1 cellular context compared by ENCODE assay signal in the genomic region with DNA sequence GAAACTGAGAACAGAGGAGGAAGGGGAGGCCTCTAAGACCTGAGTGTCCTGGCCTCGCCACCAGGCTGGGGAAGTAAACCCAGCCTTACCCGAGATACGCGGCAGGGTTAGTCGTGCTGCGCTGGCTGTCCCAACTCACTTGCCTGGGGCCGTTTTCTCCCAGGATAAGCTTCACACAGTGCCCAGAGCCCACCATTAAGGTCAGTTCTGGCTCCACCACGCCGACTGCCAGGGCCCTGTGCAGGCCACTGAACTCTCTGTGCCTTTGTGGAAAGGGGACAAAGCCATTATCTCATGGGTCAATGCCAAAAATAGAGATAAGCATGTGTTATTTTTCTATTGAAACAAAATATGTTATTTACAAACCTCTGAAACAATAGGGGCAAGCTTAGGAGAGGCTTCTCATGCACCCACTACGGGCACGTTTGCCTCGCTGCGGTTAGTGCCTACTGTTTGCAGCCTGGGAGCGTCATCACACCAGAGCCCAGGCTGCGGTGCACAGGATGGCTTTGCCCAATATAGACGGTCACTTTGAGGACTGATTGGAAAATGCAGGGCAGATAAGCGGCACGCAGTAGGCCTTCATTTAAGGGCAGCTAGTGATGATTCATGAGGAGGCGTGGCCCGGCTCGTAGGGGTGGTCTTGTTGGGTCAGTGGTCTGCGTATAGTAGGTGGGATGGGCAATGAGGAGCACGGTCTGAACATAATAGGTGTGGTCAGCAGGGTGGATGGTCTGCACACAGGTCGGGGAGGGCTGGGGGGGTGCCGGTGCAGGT.
TF ChIP-seq lines count a peak whose summit lies in the region.

No MANE protein-coding gene starts in this region.

TF ChIP-seq in IMR-90, 13 proteins besides CTCF, POLR2A, EP300 and RAD21 (continued from another document):
- TF ChIP-seq, protein P1, sequence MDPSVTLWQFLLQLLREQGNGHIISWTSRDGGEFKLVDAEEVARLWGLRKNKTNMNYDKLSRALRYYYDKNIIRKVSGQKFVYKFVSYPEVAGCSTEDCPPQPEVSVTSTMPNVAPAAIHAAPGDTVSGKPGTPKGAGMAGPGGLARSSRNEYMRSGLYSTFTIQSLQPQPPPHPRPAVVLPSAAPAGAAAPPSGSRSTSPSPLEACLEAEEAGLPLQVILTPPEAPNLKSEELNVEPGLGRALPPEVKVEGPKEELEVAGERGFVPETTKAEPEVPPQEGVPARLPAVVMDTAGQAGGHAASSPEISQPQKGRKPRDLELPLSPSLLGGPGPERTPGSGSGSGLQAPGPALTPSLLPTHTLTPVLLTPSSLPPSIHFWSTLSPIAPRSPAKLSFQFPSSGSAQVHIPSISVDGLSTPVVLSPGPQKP (IDR thresholded peaks at IDR 0.05; ENCODE audit: borderline replicate concordance, low read depth, low read length), result no peak
- no peak for TF ChIP-seq RFX5 (IDR thresholded peaks at IDR 0.05; ENCODE audit: low read depth, low read length)
- TF ChIP-seq CHD1 (IDR thresholded peaks at IDR 0.05; ENCODE audit: low read depth, low read length), result no peak
